In genomic region chr11:14249121-14249963, GRCh38 we compare ENCODE assay signal across 1 cellular context.
TF ChIP-seq lines count a peak whose summit lies in the region.

No MANE protein-coding gene starts in this region.

TF ChIP-seq in HepG2, 621 proteins besides CTCF, POLR2A, EP300 and RAD21 (continued from another document):
- no peak for TF ChIP-seq NR0B2 (CRISPR knock-in tag; IDR thresholded peaks at IDR 0.05)
- no peak for TF ChIP-seq AKNA (CRISPR knock-in tag; IDR thresholded peaks at IDR 0.05; ENCODE audit: borderline replicate concordance)
- no peak for TF ChIP-seq ZNF256 (CRISPR knock-in tag; conservative IDR thresholded peaks at IDR 0.05)
- no peak for TF ChIP-seq ZNF549 (CRISPR knock-in tag; IDR thresholded peaks at IDR 0.05)
- TF ChIP-seq STAG1 (CRISPR knock-in tag; IDR thresholded peaks at IDR 0.05): peak; percentile 93
- no peak for TF ChIP-seq TAF1 (CRISPR knock-in tag; IDR thresholded peaks at IDR 0.05)
- no peak for TF ChIP-seq ZNF3 (CRISPR knock-in tag; IDR thresholded peaks at IDR 0.05)
- TF ChIP-seq IKZF1 (IDR thresholded peaks at IDR 0.05): no peak
- TF ChIP-seq IRF2 (CRISPR knock-in tag; IDR thresholded peaks at IDR 0.05): no peak
- TF ChIP-seq ZKSCAN5 (CRISPR knock-in tag; IDR thresholded peaks at IDR 0.05): no peak
- peak; percentile 91 for TF ChIP-seq SMC3 (IDR thresholded peaks at IDR 0.05; ENCODE audit: low read length)
- TF ChIP-seq ZFP36 (IDR thresholded peaks at IDR 0.05; ENCODE audit: borderline replicate concordance, low read depth, low read length, partially characterized antibody): no peak
- TF ChIP-seq HNF1B (CRISPR knock-in tag; IDR thresholded peaks at IDR 0.05): 0 out of 2 replicates have a peak, but pooled peaks have one; percentile 36
- no peak for TF ChIP-seq ZBTB20 (CRISPR knock-in tag; IDR thresholded peaks at IDR 0.05; ENCODE audit: borderline replicate concordance, low read depth)
- no peak for TF ChIP-seq SRSF4 (IDR thresholded peaks at IDR 0.05; ENCODE audit: low read depth, low read length, poor library complexity, severe bottlenecking)
- TF ChIP-seq ZSCAN25 (CRISPR knock-in tag; IDR thresholded peaks at IDR 0.05): peak; percentile 96
- no peak for TF ChIP-seq ZNF687 (CRISPR knock-in tag; IDR thresholded peaks at IDR 0.05)
- TF ChIP-seq ZNF598 (CRISPR knock-in tag; IDR thresholded peaks at IDR 0.05; ENCODE audit: borderline replicate concordance): no peak
- 0 out of 2 replicates have a peak, but pooled peaks have one; percentile 16 for TF ChIP-seq ARID3A (IDR thresholded peaks at IDR 0.05; ENCODE audit: low read depth, low read length)
- no peak for TF ChIP-seq ZNF33A (CRISPR knock-in tag; IDR thresholded peaks at IDR 0.05; ENCODE audit: borderline replicate concordance)
- TF ChIP-seq MXD3 (CRISPR knock-in tag; IDR thresholded peaks at IDR 0.05): no peak
- TF ChIP-seq ZNF235 (CRISPR knock-in tag; IDR thresholded peaks at IDR 0.05; ENCODE audit: borderline replicate concordance): no peak
- TF ChIP-seq ZNF790 (CRISPR knock-in tag; IDR thresholded peaks at IDR 0.05; ENCODE audit: borderline replicate concordance): no peak
- TF ChIP-seq PRDM15 (CRISPR knock-in tag; IDR thresholded peaks at IDR 0.05): no peak
- no peak for TF ChIP-seq MIER3 (CRISPR knock-in tag; IDR thresholded peaks at IDR 0.05; ENCODE audit: borderline replicate concordance)
- TF ChIP-seq MTF1 (CRISPR knock-in tag; IDR thresholded peaks at IDR 0.05): no peak
- no peak for TF ChIP-seq PLRG1 (conservative IDR thresholded peaks at IDR 0.05)
- no peak for TF ChIP-seq PBX3 (CRISPR knock-in tag; IDR thresholded peaks at IDR 0.05; ENCODE audit: borderline replicate concordance)
- no peak for TF ChIP-seq ATF1 (CRISPR knock-in tag; IDR thresholded peaks at IDR 0.05)
- TF ChIP-seq GATA4 (IDR thresholded peaks at IDR 0.05; ENCODE audit: borderline replicate concordance, low read depth): no peak
